Comparison of ENCODE assay signal across 19 cellular contexts in genomic region chr11:22459053-22459452, GRCh38.
DNase-seq lines count a peak whose midpoint lies in the region; FAIRE-seq and TF ChIP-seq lines count a peak whose summit lies in the region.
"Had no signal": no experiment of that assay in that cellular context is flagged by ENCODE, and none has a peak within 500 bp of the region (broad histone marks: within the 10 kb centered on the region; RNA-seq: fewer than 3 reads in every experiment).

No MANE protein-coding gene starts in this region.

- no peak overlapping the region for H3K27ac Mint-ChIP-seq in activated CD4-positive, alpha-beta memory T cell treated with anti-CD3 and anti-CD28 coated beads for 36 hours
- H3K27ac Mint-ChIP-seq: activated CD8-positive, alpha-beta T cell treated with anti-CD3 and anti-CD28 coated beads for 36 hours; activated naive CD4-positive, alpha-beta T cell treated with anti-CD3 and anti-CD28 coated beads for 36 hours; mesothelial cell of epicardium had no signal

- no peaks in the 10 kb centered on the region for H3K27me3 ChIP-seq in mammary epithelial cell (ENCODE audit: insufficient read depth, low read length)
- H3K27me3 ChIP-seq in Peyer's patch: no peaks in the 10 kb centered on the region
- H3K27me3 ChIP-seq: esophagus muscularis mucosa, pancreas, suprapubic skin had no signal

- DNase-seq in A172 (ENCODE audit: low spot score): peak; percentile 27
- peak; percentile 41 for DNase-seq in HTR-8/SVneo (ENCODE audit: insufficient read length, low spot score)
- DNase-seq in mammary epithelial cell: peak; percentile 89
- peak; percentile 66 for DNase-seq in islet precursor cell
- DNase-seq in activated CD4-positive, alpha-beta memory T cell treated with anti-CD3 and anti-CD28 coated beads for 36 hours: no peak
- no peak for DNase-seq in activated gamma-delta T cell (lab: John Stamatoyannopoulos, UW)
- DNase-seq in midbrain (lab: John Stamatoyannopoulos, UW): no peak
- no peak for DNase-seq in Peyer's patch
- DNase-seq: activated CD8-positive, alpha-beta T cell treated with anti-CD3 and anti-CD28 coated beads for 36 hours; activated naive CD4-positive, alpha-beta T cell treated with anti-CD3 and anti-CD28 coated beads for 36 hours; central memory CD4-positive, alpha-beta T cell; NCI-H1417 treated with DMSO at 0.1 percent for 48 hours; pancreas; stimulated activated CD4-positive, alpha-beta T cell treated with anti-CD3 and anti-CD28 coated beads, Interleukin-15, amount 100 ng/mL, for 24 hours had no signal

- BruUV-seq in mammary epithelial cell (replicated peaks; lab: Mats Ljungman, UMichigan): no TSS peak

- intact Hi-C loops in mammary epithelial cell (cut with micrococcal nuclease): no loop called here
- intact Hi-C loops in activated CD4-positive, alpha-beta memory T cell treated with anti-CD3 and anti-CD28 coated beads for 36 hours (cut with micrococcal nuclease): no loop called here

- H3K4me2 ChIP-seq in mammary epithelial cell (ENCODE audit: insufficient read depth, low read depth, low read length): peak overlapping the region; percentile 31
- H3K4me2 ChIP-seq: A549 had no signal

- no peaks in the 10 kb centered on the region for H3K36me3 Mint-ChIP-seq in activated CD4-positive, alpha-beta memory T cell treated with anti-CD3 and anti-CD28 coated beads for 36 hours

- H4K20me1 ChIP-seq in mammary epithelial cell (ENCODE audit: insufficient read depth, low read length): no peaks in the 10 kb centered on the region

- no peaks in the 10 kb centered on the region for H3K36me3 ChIP-seq in mammary epithelial cell (ENCODE audit: insufficient read depth, low read length)
- H3K36me3 ChIP-seq in Peyer's patch: no peaks in the 10 kb centered on the region
- H3K36me3 ChIP-seq: esophagus muscularis mucosa, pancreas, suprapubic skin had no signal

- TF ChIP-seq POLR2A in Peyer's patch (IDR thresholded peaks at IDR 0.05): no peak

- FAIRE-seq in HTR-8/SVneo (lab: Jason Lieb, UNC): peak; percentile 87
- FAIRE-seq: A549, HepG2, pancreas had no signal

- H3K27ac ChIP-seq in mammary epithelial cell (ENCODE audit: insufficient read depth, low read depth, low read length) (peak overlapping the region; percentile 95), Peyer's patch (no peak overlapping the region)
- H3K27ac ChIP-seq: A549, esophagus muscularis mucosa, pancreas, suprapubic skin had no signal

- H3K79me2 ChIP-seq in mammary epithelial cell (ENCODE audit: insufficient read depth, low read length): no peaks in the 10 kb centered on the region

- dilution Hi-C loops in mammary epithelial cell (cut with HindIII; ENCODE audit: low sequenced_read_pairs): no loop called here

- peaks cover 44% of the 10 kb centered on the region for H3K4me1 ChIP-seq in mammary epithelial cell (ENCODE audit: insufficient read depth, low read length)
- no peaks in the 10 kb centered on the region for H3K4me1 ChIP-seq in Peyer's patch
- H3K4me1 ChIP-seq: A549, esophagus muscularis mucosa had no signal

- TF ChIP-seq CTCF in mammary epithelial cell (conservative IDR thresholded peaks at IDR 0.05 in 1 of 2, IDR thresholded peaks at IDR 0.05 in 1 of 2; ENCODE audit: extremely low read depth in 1 of 2, insufficient read depth in 1 of 2, low read depth in 1 of 2, low read length in 2 of 2) (no peak), Peyer's patch (IDR thresholded peaks at IDR 0.05) (no peak)

- H3K9ac ChIP-seq in mammary epithelial cell (ENCODE audit: insufficient read depth, low read length): peak overlapping the region; percentile 30

- peak overlapping the region; percentile 5 for H2AFZ ChIP-seq in mammary epithelial cell (ENCODE audit: low read depth, low read length)

- CTCF ChIA-PET in mammary epithelial cell (lab: Charles Lee; ENCODE audit: low non-redundant PET): no interaction called here
- CTCF ChIA-PET in activated CD4-positive, alpha-beta memory T cell treated with anti-CD3 and anti-CD28 coated beads for 36 hours (lab: Charles Lee): interaction anchor here (1.2 kb wide), 1 partner anchor 328 kb away, joined by 3 read pairs; no protein-coding TSS in a partner anchor

- in situ Hi-C loops in mammary epithelial cell (cut with MboI; ENCODE audit: low sequenced_read_pairs in 2 of 2): no loop called here

- WGBS in mammary epithelial cell (ENCODE audit: low coverage, missing lambda C conversion rate): 24% methylated on average over 3 of the region's 3 CpGs

- H3K9me3 ChIP-seq in mammary epithelial cell (replicated peaks; ENCODE audit: insufficient read depth, low read length) (peaks cover 13% of the 10 kb centered on the region), Peyer's patch (no peaks in the 10 kb centered on the region)
- H3K9me3 ChIP-seq: A549, esophagus muscularis mucosa, pancreas, suprapubic skin had no signal

- H3K4me1 Mint-ChIP-seq in activated CD4-positive, alpha-beta memory T cell treated with anti-CD3 and anti-CD28 coated beads for 36 hours (ENCODE audit: low read depth): no peaks in the 10 kb centered on the region

- POLR2A ChIA-PET in activated CD4-positive, alpha-beta memory T cell treated with anti-CD3 and anti-CD28 coated beads for 36 hours (lab: Charles Lee): no interaction called here

- H3K9me3 Mint-ChIP-seq in activated CD4-positive, alpha-beta memory T cell treated with anti-CD3 and anti-CD28 coated beads for 36 hours: no peaks in the 10 kb centered on the region
- H3K9me3 Mint-ChIP-seq: activated CD8-positive, alpha-beta T cell treated with anti-CD3 and anti-CD28 coated beads for 36 hours; activated naive CD4-positive, alpha-beta T cell treated with anti-CD3 and anti-CD28 coated beads for 36 hours had no signal

- H3K4me3 Mint-ChIP-seq in activated CD4-positive, alpha-beta memory T cell treated with anti-CD3 and anti-CD28 coated beads for 36 hours: no peak overlapping the region
- H3K4me3 Mint-ChIP-seq: activated CD8-positive, alpha-beta T cell treated with anti-CD3 and anti-CD28 coated beads for 36 hours; activated naive CD4-positive, alpha-beta T cell treated with anti-CD3 and anti-CD28 coated beads for 36 hours; mesothelial cell of epicardium had no signal

- H3K4me3 ChIP-seq in mammary epithelial cell (replicated peaks in 1 of 3; ENCODE audit: insufficient read depth in 1 of 3, low read depth in 2 of 3, low read length in 3 of 3) (no peak overlapping the region), Peyer's patch (no peak overlapping the region)
- H3K4me3 ChIP-seq: A549, esophagus muscularis mucosa, pancreas, suprapubic skin had no signal

- H3K27me3 Mint-ChIP-seq in activated CD4-positive, alpha-beta memory T cell treated with anti-CD3 and anti-CD28 coated beads for 36 hours: peaks cover 4% of the 10 kb centered on the region
- H3K27me3 Mint-ChIP-seq: activated CD8-positive, alpha-beta T cell treated with anti-CD3 and anti-CD28 coated beads for 36 hours had no signal

Comparison
In these comparisons a context has a peak if more than half of its experiments do, and no peak if none do; other contexts are left out.
1. DNase-seq: peak in A172 (single experiment), HTR-8/SVneo (single experiment), mammary epithelial cell (single experiment) and islet precursor cell (single experiment); none in activated CD4-positive, alpha-beta memory T cell treated with anti-CD3 and anti-CD28 coated beads for 36 hours (single experiment), activated gamma-delta T cell (single experiment), midbrain (single experiment) and Peyer's patch (0 of 3).